1 cellular context compared by ENCODE assay signal in the genomic region with DNA sequence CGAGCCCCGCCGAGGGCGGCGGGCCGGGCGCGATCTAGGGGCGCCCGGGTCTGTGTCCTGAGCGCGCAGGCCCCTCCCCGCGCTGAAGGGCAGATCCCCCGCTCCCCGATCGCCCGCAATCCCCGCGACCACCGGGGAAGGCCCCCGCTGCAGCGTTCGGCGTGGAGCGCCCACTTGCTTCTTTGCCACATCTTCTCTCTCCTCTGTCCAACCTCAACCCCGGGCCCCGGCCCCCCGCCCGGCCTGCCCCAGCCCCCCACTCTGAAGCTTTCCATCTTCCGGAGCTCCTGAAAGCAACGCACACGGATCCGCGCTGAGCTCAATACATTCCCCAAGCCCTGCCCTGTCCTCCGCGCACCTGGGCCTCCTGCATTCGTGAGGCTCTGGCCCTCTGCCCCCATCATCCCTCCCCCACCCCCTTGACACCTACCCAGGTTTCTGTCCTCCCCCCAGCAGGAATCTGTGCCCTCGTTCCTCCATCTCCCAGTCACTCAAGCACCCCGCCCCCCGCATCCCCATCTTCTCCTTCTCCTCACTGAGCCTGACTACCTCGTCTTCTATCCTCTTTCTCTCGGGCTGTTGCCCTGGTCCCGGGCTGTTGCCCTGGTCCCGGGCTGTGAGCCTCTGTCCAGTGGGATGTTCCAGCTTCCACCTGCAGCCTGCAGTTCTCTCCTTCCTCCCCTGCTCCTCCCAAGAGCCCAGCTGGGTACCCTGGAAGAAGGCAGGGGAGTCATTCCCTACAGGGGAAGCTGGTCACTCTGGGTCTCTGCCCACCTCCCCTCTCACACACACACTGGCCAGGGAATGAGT.
TF ChIP-seq lines count a peak whose summit lies in the region.

No MANE protein-coding gene starts in this region.

TF ChIP-seq in K562, 482 proteins besides CTCF, POLR2A, EP300 and RAD21:
- no peak for TF ChIP-seq HES1 (IDR thresholded peaks at IDR 0.05; ENCODE audit: low read depth)
- no peak for TF ChIP-seq MIER1 (IDR thresholded peaks at IDR 0.05; ENCODE audit: low read depth)
- TF ChIP-seq, protein P1, sequence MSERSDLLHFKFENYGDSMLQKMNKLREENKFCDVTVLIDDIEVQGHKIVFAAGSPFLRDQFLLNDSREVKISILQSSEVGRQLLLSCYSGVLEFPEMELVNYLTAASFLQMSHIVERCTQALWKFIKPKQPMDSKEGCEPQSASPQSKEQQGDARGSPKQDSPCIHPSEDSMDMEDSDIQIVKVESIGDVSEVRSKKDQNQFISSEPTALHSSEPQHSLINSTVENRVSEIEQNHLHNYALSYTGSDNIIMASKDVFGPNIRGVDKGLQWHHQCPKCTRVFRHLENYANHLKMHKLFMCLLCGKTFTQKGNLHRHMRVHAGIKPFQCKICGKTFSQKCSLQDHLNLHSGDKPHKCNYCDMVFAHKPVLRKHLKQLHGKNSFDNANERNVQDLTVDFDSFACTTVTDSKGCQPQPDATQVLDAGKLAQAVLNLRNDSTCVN (CRISPR knock-in tag; IDR thresholded peaks at IDR 0.05), result no peak
- TF ChIP-seq FOSL1 (tag; conservative IDR thresholded peaks at IDR 0.05), result no peak
- TF ChIP-seq, protein P2, sequence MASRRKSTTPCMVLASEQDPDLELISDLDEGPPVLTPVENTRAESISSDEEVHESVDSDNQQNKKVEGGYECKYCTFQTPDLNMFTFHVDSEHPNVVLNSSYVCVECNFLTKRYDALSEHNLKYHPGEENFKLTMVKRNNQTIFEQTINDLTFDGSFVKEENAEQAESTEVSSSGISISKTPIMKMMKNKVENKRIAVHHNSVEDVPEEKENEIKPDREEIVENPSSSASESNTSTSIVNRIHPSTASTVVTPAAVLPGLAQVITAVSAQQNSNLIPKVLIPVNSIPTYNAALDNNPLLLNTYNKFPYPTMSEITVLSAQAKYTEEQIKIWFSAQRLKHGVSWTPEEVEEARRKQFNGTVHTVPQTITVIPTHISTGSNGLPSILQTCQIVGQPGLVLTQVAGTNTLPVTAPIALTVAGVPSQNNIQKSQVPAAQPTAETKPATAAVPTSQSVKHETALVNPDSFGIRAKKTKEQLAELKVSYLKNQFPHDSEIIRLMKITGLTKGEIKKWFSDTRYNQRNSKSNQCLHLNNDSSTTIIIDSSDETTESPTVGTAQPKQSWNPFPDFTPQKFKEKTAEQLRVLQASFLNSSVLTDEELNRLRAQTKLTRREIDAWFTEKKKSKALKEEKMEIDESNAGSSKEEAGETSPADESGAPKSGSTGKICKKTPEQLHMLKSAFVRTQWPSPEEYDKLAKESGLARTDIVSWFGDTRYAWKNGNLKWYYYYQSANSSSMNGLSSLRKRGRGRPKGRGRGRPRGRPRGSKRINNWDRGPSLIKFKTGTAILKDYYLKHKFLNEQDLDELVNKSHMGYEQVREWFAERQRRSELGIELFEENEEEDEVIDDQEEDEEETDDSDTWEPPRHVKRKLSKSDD (conservative IDR thresholded peaks at IDR 0.05; ENCODE audit: low read length), result no peak
- no peak for TF ChIP-seq PKNOX1 (IDR thresholded peaks at IDR 0.05)
- no peak for TF ChIP-seq CHD4 (IDR thresholded peaks at IDR 0.05; ENCODE audit: insufficient read depth, insufficient replicate concordance, low read depth, low read length, poor library complexity, severe bottlenecking)
- TF ChIP-seq ZC3H11A (IDR thresholded peaks at IDR 0.05; ENCODE audit: low read depth, low read length), result no peak
- no peak for TF ChIP-seq PYGO2 (tag; IDR thresholded peaks at IDR 0.05)
